Comparison of ENCODE assay signal across 8 cellular contexts in genomic region chr11:11789735-11790369, GRCh38. TPM values are rescaled to one million over a fixed set of nuclear protein-coding genes. Genes with fewer than 3 reads are reported as not detected.
DNase-seq lines count a peak whose midpoint lies in the region; TF ChIP-seq lines count a peak whose summit lies in the region.

No MANE protein-coding gene starts in this region.

- DNase-seq in AG20443 (ENCODE audit: low spot score) (peak; percentile 37), SK-MEL-5 (ENCODE audit: low read depth, low spot score) (peak; percentile 51), inferior parietal cortex (ENCODE audit: extremely low spot score) (peak; percentile 21), NCI-H2107 treated with DMSO at 0.1 percent for 48 hours (lab: John Stamatoyannopoulos, UW; ENCODE audit: unreplicated experiment) (no peak), NCI-H1092 (lab: John Stamatoyannopoulos, UW) (no peak), globus pallidus (ENCODE audit: low spot score) (no peak), NCI-H524 treated with DMSO at 0.1 percent for 48 hours (lab: John Stamatoyannopoulos, UW) (no peak)

- TF ChIP-seq CTCF in GM12874 (IDR thresholded peaks at IDR 0.05; ENCODE audit: insufficient read depth, low read depth, low read length): peak; percentile 54; the same call in 1 of the 2 replicates

- in situ Hi-C loops in SK-MEL-5 (cut with HindIII; ENCODE audit: low pct_unique_long_range_greater_than_20kb, low sequenced_read_pairs): no loop called here

RNA-seq across cellular contexts. Expression of gene USP47, which starts 51.9 kb away (rescaled TPM):
- total RNA-seq in SK-MEL-5 (2014; rRNA removed; shearing (Covaris generic)): 32.6 and 33.7 TPM in 2 replicates
- 12.0 and 18.2 TPM in 2 replicates for polyA plus RNA-seq in SK-MEL-5 (2015; cell fraction: cytosol; rRNA removed)
- 54.3 and 57.9 TPM in 2 replicates for polyA plus RNA-seq in SK-MEL-5 (2015; cell fraction: nucleus; rRNA removed)

Comparison
In these comparisons a context has a peak if more than half of its experiments do, and no peak if none do; other contexts are left out.
1. DNase-seq: peak in AG20443 (single experiment), SK-MEL-5 (single experiment) and inferior parietal cortex (single experiment); none in NCI-H2107 treated with DMSO at 0.1 percent for 48 hours (single experiment), NCI-H1092 (single experiment), globus pallidus (single experiment) and NCI-H524 treated with DMSO at 0.1 percent for 48 hours (single experiment).